In genomic region chr2:42547446-42548295, GRCh38 we compare ENCODE assay signal across 16 cellular contexts. TPM values are rescaled to one million over a fixed set of nuclear protein-coding genes. Genes with fewer than 3 reads are reported as not detected.
"Had no signal": no experiment of that assay in that cellular context is flagged by ENCODE, and none has a peak within 500 bp of the region (broad histone marks: within the 10 kb centered on the region; RNA-seq: fewer than 3 reads in every experiment).

No MANE protein-coding gene starts in this region.

- H3K27ac Mint-ChIP-seq: activated naive CD4-positive, alpha-beta T cell treated with anti-CD3 and anti-CD28 coated beads, Interleukin-2, amount 10 ng/mL, durations not matched to agents 7 days and 5 days; activated T-cell treated with anti-CD3 and anti-CD28 coated beads, Interleukin-2, amount 50 U/mL, for 24 hours; stimulated activated naive CD8-positive, alpha-beta T cell treated with anti-CD3 and anti-CD28 coated beads, Interleukin-15, Interleukin-2, amounts not matched to agents 100 ng/mL and 50 ng/mL, for 24 hours; type B pancreatic cell had no signal

- ATAC-seq: sciatic nerve had no signal

- H3K27ac ChIP-seq: ascending aorta, breast epithelium, suprapubic skin had no signal

- H3K4me1 Mint-ChIP-seq: activated naive CD4-positive, alpha-beta T cell treated with anti-CD3 and anti-CD28 coated beads, Interleukin-2, amount 10 ng/mL, durations not matched to agents 7 days and 5 days had no signal

- H3K4me1 ChIP-seq: ascending aorta, breast epithelium, suprapubic skin had no signal

- H3K27me3 ChIP-seq: ascending aorta, breast epithelium, suprapubic skin had no signal

- H3K4me3 Mint-ChIP-seq: activated naive CD4-positive, alpha-beta T cell treated with anti-CD3 and anti-CD28 coated beads, Interleukin-2, amount 10 ng/mL, durations not matched to agents 7 days and 5 days; activated T-cell treated with anti-CD3 and anti-CD28 coated beads, Interleukin-2, amount 50 U/mL, for 24 hours; neural crest cell; stimulated activated naive CD8-positive, alpha-beta T cell treated with anti-CD3 and anti-CD28 coated beads, Interleukin-15, Interleukin-2, amounts not matched to agents 100 ng/mL and 50 ng/mL, for 24 hours; type B pancreatic cell had no signal

- H3K36me3 ChIP-seq: ascending aorta, breast epithelium, suprapubic skin had no signal

- H3K4me3 ChIP-seq: ascending aorta, breast epithelium, suprapubic skin had no signal

- H3K9me3 ChIP-seq: ascending aorta, breast epithelium, suprapubic skin had no signal

- DNase-seq: activated CD4-positive, alpha-beta T cell treated with anti-CD3 and anti-CD28 coated beads for 1 hour; activated CD4-positive, alpha-beta T cell treated with anti-CD3 and anti-CD28 coated beads, Interleukin-2, amount 50 U/mL, for 4 hours; activated naive CD4-positive, alpha-beta T cell treated with anti-CD3 and anti-CD28 coated beads, Interleukin-2, amount 10 ng/mL, durations not matched to agents 7 days and 5 days; activated T-cell treated with anti-CD3 and anti-CD28 coated beads, Interleukin-2, amount 50 U/mL, for 24 hours; cerebellar nuclear complex; effector memory CD4-positive, alpha-beta T cell had no signal

- H3K9me3 Mint-ChIP-seq: activated naive CD4-positive, alpha-beta T cell treated with anti-CD3 and anti-CD28 coated beads, Interleukin-2, amount 10 ng/mL, durations not matched to agents 7 days and 5 days; activated T-cell treated with anti-CD3 and anti-CD28 coated beads, Interleukin-2, amount 50 U/mL, for 24 hours; neural crest cell; stimulated activated naive CD8-positive, alpha-beta T cell treated with anti-CD3 and anti-CD28 coated beads, Interleukin-15, Interleukin-2, amounts not matched to agents 100 ng/mL and 50 ng/mL, for 24 hours; type B pancreatic cell had no signal

- H3K27me3 Mint-ChIP-seq: activated naive CD4-positive, alpha-beta T cell treated with anti-CD3 and anti-CD28 coated beads, Interleukin-2, amount 10 ng/mL, durations not matched to agents 7 days and 5 days; activated T-cell treated with anti-CD3 and anti-CD28 coated beads, Interleukin-2, amount 50 U/mL, for 24 hours; stimulated activated naive CD8-positive, alpha-beta T cell treated with anti-CD3 and anti-CD28 coated beads, Interleukin-15, Interleukin-2, amounts not matched to agents 100 ng/mL and 50 ng/mL, for 24 hours; type B pancreatic cell had no signal

RNA-seq across cellular contexts. Expression of gene KCNG3, which starts 53.9 kb away (rescaled TPM):
- total RNA-seq: ascending aorta, fibroblast of lung, lung microvascular endothelial cell, neural crest cell, osteocyte had no signal
